ENCODE assay signal across 8 cellular contexts in the genomic region with DNA sequence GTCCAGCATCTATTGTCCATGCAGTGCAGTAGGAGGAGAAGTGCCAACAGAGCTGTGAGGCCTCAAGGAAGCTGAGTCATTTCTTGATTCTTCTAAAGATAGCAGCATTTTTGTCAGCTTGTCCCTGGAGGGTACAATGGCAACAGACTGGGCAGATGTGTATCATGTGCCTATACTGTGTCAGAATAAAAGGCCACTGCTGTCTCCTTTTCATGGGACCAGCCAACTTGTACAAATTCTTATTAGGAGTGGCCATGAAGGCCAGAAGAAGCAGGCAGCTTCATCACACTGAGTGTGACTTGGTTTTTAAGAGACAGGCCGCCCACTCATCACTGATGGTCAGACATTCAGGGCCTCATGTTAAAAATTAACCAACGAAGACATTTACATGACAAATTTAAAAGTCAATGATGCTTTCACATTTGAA.
DNase-seq lines count a peak whose midpoint lies in the region; ATAC-seq, FAIRE-seq and TF ChIP-seq lines count a peak whose summit lies in the region.

No MANE protein-coding gene starts in this region.

- H3K4me3 ChIP-seq in GM06990 (replicated peaks; ENCODE audit: low read depth, low read length) (no peak overlapping the region), bronchial epithelial cell (ENCODE audit: low read depth, low read length) (no peak overlapping the region)

- intact Hi-C loops in Right ventricle myocardium inferior (cut with DNase I) (no loop called here), posterior cingulate gyrus (cut with DNase I) (no loop called here)

- TF ChIP-seq CTCF in GM06990 (IDR thresholded peaks at IDR 0.05; ENCODE audit: insufficient read depth, low read length, poor library complexity, severe bottlenecking) (no peak), bronchial epithelial cell (IDR thresholded peaks at IDR 0.05; ENCODE audit: insufficient read depth, low read length, severe bottlenecking) (no peak)

- H3K36me3 ChIP-seq in GM06990 (ENCODE audit: control insufficient read depth, insufficient read depth, low read length): no peaks in the 10 kb centered on the region
- H3K36me3 ChIP-seq in bronchial epithelial cell (ENCODE audit: control insufficient read depth, insufficient read depth, low read length): no peaks in the 10 kb centered on the region

- H3K27me3 ChIP-seq in GM06990 (replicated peaks; ENCODE audit: control insufficient read depth, insufficient read depth, low read length) (no peaks in the 10 kb centered on the region), bronchial epithelial cell (ENCODE audit: control insufficient read depth, insufficient read depth, low read length) (no peaks in the 10 kb centered on the region)

- no peak for FAIRE-seq in bronchial epithelial cell (lab: Jason Lieb, UNC)

- ATAC-seq in GM21515 (IDR thresholded peaks at IDR 0.05; ENCODE audit: unreplicated experiment): peak; percentile 91
- peak; percentile 92 for ATAC-seq in HG03378 (IDR thresholded peaks at IDR 0.05; ENCODE audit: unreplicated experiment)
- ATAC-seq in Right ventricle myocardium inferior: no peak

- peak; percentile 42 for DNase-seq in GM06990 (ENCODE audit: extremely low read depth, insufficient read length)
- DNase-seq in bronchial epithelial cell (ENCODE audit: low read depth): peak; percentile 31
- no peak for DNase-seq in NK-92 (lab: John Stamatoyannopoulos, UW; ENCODE audit: unreplicated experiment)
- no peak for DNase-seq in Right ventricle myocardium inferior (ENCODE audit: missing footprints)
- DNase-seq in T1000 (lab: John Stamatoyannopoulos, UW): no peak
- no peak for DNase-seq in posterior cingulate gyrus

Comparison
In these comparisons a context has a peak if more than half of its experiments do, and no peak if none do; other contexts are left out.
1. DNase-seq: peak in GM06990 (single experiment) and bronchial epithelial cell (single experiment); none in NK-92 (single experiment), Right ventricle myocardium inferior (single experiment), T1000 (single experiment) and posterior cingulate gyrus (0 of 10).